Comparison of ENCODE assay signal across 7 cellular contexts in genomic region chrX:74382613-74383012, GRCh38. TPM values are rescaled to one million over a fixed set of nuclear protein-coding genes. Genes with fewer than 3 reads are reported as not detected.
DNase-seq lines count a peak whose midpoint lies in the region; ATAC-seq, FAIRE-seq and TF ChIP-seq lines count a peak whose summit lies in the region.

No MANE protein-coding gene starts in this region.

- H3K4me3 ChIP-seq in lung: no peak overlapping the region

- peak; percentile 49 for TF ChIP-seq CTCF in lung (IDR thresholded peaks at IDR 0.05; ENCODE audit: control extremely low read depth, extremely low read depth)

- 11 to 40% methylated on average over 2 of the region's 2 CpGs for WGBS in lung, 2 donors

- H3K4me3 Mint-ChIP-seq in activated CD4-positive, alpha-beta T cell treated with anti-CD3 and anti-CD28 coated beads, Interleukin-2, amount 10 ng/mL, durations not matched to agents 7 days and 5 days: no peak overlapping the region

- no peaks in the 10 kb centered on the region for H3K36me3 ChIP-seq in lung (ENCODE audit: control insufficient read depth in 2 of 2, insufficient read depth in 2 of 2, low read length in 2 of 2)

- POLR2A ChIA-PET in activated CD4-positive, alpha-beta T cell treated with anti-CD3 and anti-CD28 coated beads, Interleukin-2, amount 10 ng/mL, durations not matched to agents 7 days and 5 days (lab: Charles Lee): no interaction called here

- H3K9me3 ChIP-seq in lung (ENCODE audit: control insufficient read depth in 2 of 2, insufficient read depth in 1 of 2, low read length in 1 of 2): no peaks in the 10 kb centered on the region

- H3K27ac ChIP-seq in lung (ENCODE audit: low read depth in 1 of 2, low read length in 1 of 2): no peak overlapping the region

- FAIRE-seq in GM12892 (lab: Jason Lieb, UNC): no peak

- DNase-seq in GM12892 (ENCODE audit: insufficient read length) (peak; percentile 25), NCI-H69 (lab: John Stamatoyannopoulos, UW) (peak; percentile 47), dermis microvascular lymphatic vessel endothelial cell (ENCODE audit: low read depth in 2 of 2) (peak; percentile 17 to 35), lung (ENCODE audit: low spot score) (peak; percentile 75)
- DNase-seq in activated CD4-positive, alpha-beta T cell treated with anti-CD3 and anti-CD28 coated beads, Interleukin-2, amount 10 ng/mL, durations not matched to agents 7 days and 5 days: peak; percentile 57
- DNase-seq in stimulated activated CD8-positive, alpha-beta memory T cell treated with anti-CD3 and anti-CD28 coated beads, Interleukin-15, amount 100 ng/mL, for 48 hours (ENCODE audit: low read depth in 2 of 2): peak; percentile 4 to 23

- no peaks in the 10 kb centered on the region for H3K4me1 Mint-ChIP-seq in activated CD4-positive, alpha-beta T cell treated with anti-CD3 and anti-CD28 coated beads, Interleukin-2, amount 10 ng/mL, durations not matched to agents 7 days and 5 days

- CTCF ChIA-PET in activated CD4-positive, alpha-beta T cell treated with anti-CD3 and anti-CD28 coated beads, Interleukin-2, amount 10 ng/mL, durations not matched to agents 7 days and 5 days (lab: Charles Lee): no interaction called here

- no peaks in the 10 kb centered on the region for H3K27me3 ChIP-seq in lung (ENCODE audit: control insufficient read depth, insufficient read depth)

- ATAC-seq in HG02885 (IDR thresholded peaks at IDR 0.05; ENCODE audit: poor library complexity, unreplicated experiment) (peak; percentile 88), lung (ENCODE audit: insufficient read depth, low FRiP score) (peak; percentile 94)

- no peaks in the 10 kb centered on the region for H3K9me3 Mint-ChIP-seq in activated CD4-positive, alpha-beta T cell treated with anti-CD3 and anti-CD28 coated beads, Interleukin-2, amount 10 ng/mL, durations not matched to agents 7 days and 5 days

- H3K27me3 Mint-ChIP-seq in activated CD4-positive, alpha-beta T cell treated with anti-CD3 and anti-CD28 coated beads, Interleukin-2, amount 10 ng/mL, durations not matched to agents 7 days and 5 days: no peaks in the 10 kb centered on the region

- no peak overlapping the region for H3K27ac Mint-ChIP-seq in activated CD4-positive, alpha-beta T cell treated with anti-CD3 and anti-CD28 coated beads, Interleukin-2, amount 10 ng/mL, durations not matched to agents 7 days and 5 days

- no peak for TF ChIP-seq POLR2A in GM12892 (IDR thresholded peaks at IDR 0.05; ENCODE audit: low read depth, low read length)

- H3K4me1 ChIP-seq in lung (ENCODE audit: control insufficient read depth in 2 of 2, insufficient read depth in 2 of 2, low read length in 2 of 2): no peaks in the 10 kb centered on the region

- H3K36me3 Mint-ChIP-seq in activated CD4-positive, alpha-beta T cell treated with anti-CD3 and anti-CD28 coated beads, Interleukin-2, amount 10 ng/mL, durations not matched to agents 7 days and 5 days (ENCODE audit: low read depth): no peaks in the 10 kb centered on the region

RNA-seq across cellular contexts. Expression of gene SLC16A2, which starts 38.7 kb away (rescaled TPM):
- polyA plus RNA-seq in GM12892 (2012; ENCODE audit: missing spikeins): not detected
- under 1 TPM in 1 of 2 experiments, not detected in 1; 0.12 TPM for total RNA-seq in activated CD4-positive, alpha-beta T cell treated with anti-CD3 and anti-CD28 coated beads, Interleukin-2, amount 10 ng/mL, durations not matched to agents 7 days and 5 days
- total RNA-seq in dermis microvascular lymphatic vessel endothelial cell (0.39 and 1.0 TPM in 2 replicates), lung (10 to 100 TPM; 12.1 to 13.4 TPM)
- polyA plus RNA-seq in lung: 1 to 10 TPM; 2.1 to 4.5 TPM

Comparison
In these comparisons a context has a peak if more than half of its experiments do, and no peak if none do; other contexts are left out.
1. DNase-seq: peak in every context shown above with its lines; median percentile 75 in lung; 57 in activated CD4-positive, alpha-beta T cell treated with anti-CD3 and anti-CD28 coated beads, Interleukin-2, amount 10 ng/mL, durations not matched to agents 7 days and 5 days; 47 in NCI-H69; 26 in dermis microvascular lymphatic vessel endothelial cell; 25 in GM12892; 14 in stimulated activated CD8-positive, alpha-beta memory T cell treated with anti-CD3 and anti-CD28 coated beads, Interleukin-15, amount 100 ng/mL, for 48 hours.